16 cellular contexts compared by ENCODE assay signal in genomic region chr2:201891676-201892075, GRCh38.
"Had no signal": no experiment of that assay in that cellular context is flagged by ENCODE, and none has a peak within 500 bp of the region (broad histone marks: within the 10 kb centered on the region; RNA-seq: fewer than 3 reads in every experiment).

No MANE protein-coding gene starts in this region.

- H3K4me3 Mint-ChIP-seq: activated CD4-positive, alpha-beta T cell treated with anti-CD3 and anti-CD28 coated beads, Interleukin-2, amount 10 ng/mL, durations not matched to agents 7 days and 5 days; activated naive CD8-positive, alpha-beta T cell; naive B cell; neural progenitor cell; stimulated activated naive CD8-positive, alpha-beta T cell treated with anti-CD3 and anti-CD28 coated beads, Interleukin-15, amount 100 ng/mL, for 72 hours had no signal

- DNase-seq: activated CD4-positive, alpha-beta T cell treated with anti-CD3 and anti-CD28 coated beads, Interleukin-2, amount 10 ng/mL, durations not matched to agents 7 days and 5 days; activated CD8-positive, alpha-beta memory T cell treated with anti-CD3 and anti-CD28 coated beads, Interleukin-2, amount 50 U/mL, for 48 hours; activated gamma-delta T cell treated with Interleukin-2 at 50 U/mL for 16 hours; amygdala; body of pancreas; caudate nucleus; naive B cell; ovary; stimulated activated naive CD8-positive, alpha-beta T cell treated with anti-CD3 and anti-CD28 coated beads, Interleukin-15, amount 100 ng/mL, for 72 hours; upper lobe of left lung had no signal

- H3K9me3 Mint-ChIP-seq: activated CD4-positive, alpha-beta T cell treated with anti-CD3 and anti-CD28 coated beads, Interleukin-2, amount 10 ng/mL, durations not matched to agents 7 days and 5 days; naive B cell; neural progenitor cell; stimulated activated naive CD8-positive, alpha-beta T cell treated with anti-CD3 and anti-CD28 coated beads, Interleukin-15, amount 100 ng/mL, for 72 hours had no signal

- H3K27ac ChIP-seq: body of pancreas, gastroesophageal sphincter, neural progenitor cell, ovary, upper lobe of left lung had no signal

- H3K36me3 Mint-ChIP-seq: activated naive CD8-positive, alpha-beta T cell; naive B cell; neural progenitor cell had no signal

- H3K36me3 ChIP-seq: gastroesophageal sphincter, neural progenitor cell, ovary, upper lobe of left lung had no signal

- H3K4me3 ChIP-seq: body of pancreas, gastroesophageal sphincter, neural progenitor cell, ovary, upper lobe of left lung had no signal

- H3K9ac ChIP-seq: neural progenitor cell had no signal

- ATAC-seq: body of pancreas; gastroesophageal sphincter; sciatic nerve; stimulated activated naive CD8-positive, alpha-beta T cell treated with anti-CD3 and anti-CD28 coated beads, Interleukin-15, amount 100 ng/mL, for 72 hours had no signal

- H3K27ac Mint-ChIP-seq: activated CD4-positive, alpha-beta T cell treated with anti-CD3 and anti-CD28 coated beads, Interleukin-2, amount 10 ng/mL, durations not matched to agents 7 days and 5 days; activated naive CD8-positive, alpha-beta T cell; naive B cell; neural progenitor cell had no signal

- FAIRE-seq: colon, islet of Langerhans had no signal

- H3K4me1 Mint-ChIP-seq: naive B cell; stimulated activated naive CD8-positive, alpha-beta T cell treated with anti-CD3 and anti-CD28 coated beads, Interleukin-15, amount 100 ng/mL, for 72 hours had no signal

- H3K27me3 ChIP-seq: body of pancreas, gastroesophageal sphincter, neural progenitor cell, ovary, upper lobe of left lung had no signal

- H3K9me3 ChIP-seq: body of pancreas, gastroesophageal sphincter, ovary, upper lobe of left lung had no signal

- H3K4me1 ChIP-seq: body of pancreas, upper lobe of left lung had no signal

- H2AFZ ChIP-seq: neural progenitor cell had no signal
